In genomic region chr6:30679765-30680535, GRCh38 we compare ENCODE assay signal across 9 cellular contexts. TPM values are rescaled to one million over a fixed set of nuclear protein-coding genes. Genes with fewer than 3 reads are reported as not detected.
A peak's percentile ranks its signal among the peaks of the same experiment; 100 is the strongest.
DNase-seq lines count a peak whose midpoint lies in the region; ATAC-seq and TF ChIP-seq lines count a peak whose summit lies in the region.
"Had no signal": no experiment of that assay in that cellular context is flagged by ENCODE, and none has a peak within 500 bp of the region (broad histone marks: within the 10 kb centered on the region; RNA-seq: fewer than 3 reads in every experiment).

No MANE protein-coding gene starts in this region.

- no peak for TF ChIP-seq POLR2A in body of pancreas (IDR thresholded peaks at IDR 0.05)

- intact Hi-C loops in left ventricle myocardium inferior (cut with micrococcal nuclease), result loop anchor here (2.0 kb wide), 1 partner anchor 43 kb away; no protein-coding TSS in a partner anchor
- intact Hi-C loops in body of pancreas (cut with DNase I), result loop anchor here (5.0 kb wide), 1 partner anchor 47 kb away; no protein-coding TSS in a partner anchor

- H3K27me3 ChIP-seq in left ventricle myocardium inferior (ENCODE audit: low read depth), result no peaks in the 10 kb centered on the region
- H3K27me3 ChIP-seq in right atrium auricular region, result no peaks in the 10 kb centered on the region
- no peaks in the 10 kb centered on the region for H3K27me3 ChIP-seq in body of pancreas

- WGBS in body of pancreas, 2 donors, result 68 to 75% methylated on average over 7 of the region's 7 CpGs
- 73 to 79% methylated on average over 4 to 5 of the region's 7 CpGs for WGBS in mesodermal cell (ENCODE audit: insufficient coverage in 2 of 2), 2 experiments

- ATAC-seq in body of pancreas (no peak), GM19324 (IDR thresholded peaks at IDR 0.05; ENCODE audit: low FRiP score, unreplicated experiment) (no peak)

- H3K4me1 ChIP-seq in left ventricle myocardium inferior (peaks cover 65% of the 10 kb centered on the region), right atrium auricular region (peaks cover 0 to 60% of the 10 kb centered on the region in 2 donors), body of pancreas (peaks cover 45% of the 10 kb centered on the region), mesodermal cell (ENCODE audit: control insufficient read depth, insufficient read depth, low read length, poor library complexity, severe bottlenecking) (peaks cover 17% of the 10 kb centered on the region)

- peak overlapping the region; percentile 43 for H3K27ac ChIP-seq in left ventricle myocardium inferior (replicated peaks)
- peak overlapping the region in 1 of 2 donors; percentile 50 for H3K27ac ChIP-seq in right atrium auricular region
- H3K27ac ChIP-seq in body of pancreas, result peak overlapping the region in 3 of 4 donors; percentile 7 to 51 (median 27)
- H3K27ac ChIP-seq in mesodermal cell (ENCODE audit: low read depth, low read length, severe bottlenecking), result peak overlapping the region; percentile 45

- peaks cover 44% of the 10 kb centered on the region for H3K36me3 ChIP-seq in left ventricle myocardium inferior
- H3K36me3 ChIP-seq in right atrium auricular region, result peaks cover 54% of the 10 kb centered on the region
- no peaks in the 10 kb centered on the region for H3K36me3 ChIP-seq in body of pancreas (replicated peaks in 1 of 2; ENCODE audit: insufficient read depth in 1 of 2, low read depth in 2 of 2)
- H3K36me3 ChIP-seq in mesodermal cell (ENCODE audit: control insufficient read depth, insufficient read depth, low read length), result peaks cover 86% of the 10 kb centered on the region

- H3K9me3 ChIP-seq in left ventricle myocardium inferior (replicated peaks), result no peaks in the 10 kb centered on the region
- no peaks in the 10 kb centered on the region for H3K9me3 ChIP-seq in right atrium auricular region
- H3K9me3 ChIP-seq in body of pancreas, result no peaks in the 10 kb centered on the region
- no peaks in the 10 kb centered on the region for H3K9me3 ChIP-seq in mesodermal cell (ENCODE audit: control insufficient read depth, low read length)

- TF ChIP-seq CTCF in left ventricle myocardium inferior (IDR thresholded peaks at IDR 0.05; ENCODE audit: borderline replicate concordance) (no peak), right atrium auricular region (IDR thresholded peaks at IDR 0.05) (no peak), body of pancreas (IDR thresholded peaks at IDR 0.05) (no peak)

- DNase-seq in left ventricle myocardium inferior (no peak), right atrium auricular region (ENCODE audit: low spot score) (no peak), body of pancreas (no peak), NCI-H1048 (lab: John Stamatoyannopoulos, UW) (no peak), NCI-H2107 treated with DMSO at 0.1 percent for 48 hours (lab: John Stamatoyannopoulos, UW; ENCODE audit: unreplicated experiment) (no peak)
- DNase-seq in activated effector memory CD4-positive, alpha-beta T cell treated with Interleukin-2 at 50 U/mL for 16 hours, result no peak
- DNase-seq: stimulated activated naive CD4-positive, alpha-beta T cell treated with Interleukin-2 at 50 U/mL for 16 hours had no signal

- H3K4me3 ChIP-seq in left ventricle myocardium inferior, result peak overlapping the region; percentile 83
- no peak overlapping the region for H3K4me3 ChIP-seq in right atrium auricular region
- no peak overlapping the region for H3K4me3 ChIP-seq in body of pancreas
- H3K4me3 ChIP-seq in mesodermal cell (ENCODE audit: extremely low read depth, insufficient read depth, low read length, poor library complexity, severe bottlenecking), result peak overlapping the region; percentile 29

RNA-seq across cellular contexts. Expression of gene PPP1R18, which starts 6.5 kb away (rescaled TPM):
- total RNA-seq in left ventricle myocardium inferior (14.5 TPM), right atrium auricular region (10 to 100 TPM; 17.5 to 33.2 TPM), body of pancreas (10 to 100 TPM; 14.5 to 20.0 TPM)
- 168 TPM for polyA plus RNA-seq in mesodermal cell (2013, experiment 1 of 2)
- polyA plus RNA-seq in mesodermal cell (2013, experiment 2 of 2), result 126 TPM

RNA-seq across cellular contexts. Expression of gene DHX16, which starts 7.1 kb away (rescaled TPM):
- 22.1 TPM for total RNA-seq in left ventricle myocardium inferior
- 10 to 100 TPM; 13.7 to 23.6 TPM for total RNA-seq in right atrium auricular region
- total RNA-seq in body of pancreas, result 10 to 100 TPM; 12.2 to 24.4 TPM
- 29.0 TPM for polyA plus RNA-seq in mesodermal cell (2013, experiment 1 of 2)
- 29.7 TPM for polyA plus RNA-seq in mesodermal cell (2013, experiment 2 of 2)

RNA-seq across cellular contexts. Expression of gene NRM, which starts 10.8 kb away (rescaled TPM):
- total RNA-seq in left ventricle myocardium inferior (3.7 TPM), right atrium auricular region (1 to 10 TPM; 2.2 to 4.2 TPM), body of pancreas (1 to 10 TPM; 2.6 to 5.2 TPM)
- polyA plus RNA-seq in mesodermal cell (2013, experiment 1 of 2), result 37.5 TPM
- 38.7 TPM for polyA plus RNA-seq in mesodermal cell (2013, experiment 2 of 2)

RNA-seq across cellular contexts. Expression of gene C6orf136, which starts 33.0 kb away (rescaled TPM):
- total RNA-seq in left ventricle myocardium inferior (57.3 TPM), right atrium auricular region (10 to 100 TPM; 28.3 to 29.4 TPM), body of pancreas (10 to 100 TPM in 1 of 2 donors, 1 to 10 TPM in 1; 7.3 to 28.3 TPM)
- polyA plus RNA-seq in mesodermal cell (2013, experiment 1 of 2), result 12.5 TPM
- polyA plus RNA-seq in mesodermal cell (2013, experiment 2 of 2), result 11.3 TPM

RNA-seq across cellular contexts. Expression of gene MDC1, which starts 37.1 kb away (rescaled TPM):
- total RNA-seq in left ventricle myocardium inferior (14.1 TPM), right atrium auricular region (10 to 100 TPM in 1 of 2 donors, 1 to 10 TPM in 1; 6.7 to 12.3 TPM), body of pancreas (10 to 100 TPM; 11.4 to 18.1 TPM)
- polyA plus RNA-seq in mesodermal cell (2013, experiment 1 of 2), result 60.6 TPM
- 50.2 TPM for polyA plus RNA-seq in mesodermal cell (2013, experiment 2 of 2)

Comparison
In these comparisons a context has a peak if more than half of its experiments do, and no peak if none do; other contexts are left out.
1. H3K4me3 ChIP-seq: peak in left ventricle myocardium inferior (single experiment) and mesodermal cell (single experiment); none in right atrium auricular region (0 of 2) and body of pancreas (0 of 2).